8 cellular contexts compared by ENCODE assay signal in the genomic region with DNA sequence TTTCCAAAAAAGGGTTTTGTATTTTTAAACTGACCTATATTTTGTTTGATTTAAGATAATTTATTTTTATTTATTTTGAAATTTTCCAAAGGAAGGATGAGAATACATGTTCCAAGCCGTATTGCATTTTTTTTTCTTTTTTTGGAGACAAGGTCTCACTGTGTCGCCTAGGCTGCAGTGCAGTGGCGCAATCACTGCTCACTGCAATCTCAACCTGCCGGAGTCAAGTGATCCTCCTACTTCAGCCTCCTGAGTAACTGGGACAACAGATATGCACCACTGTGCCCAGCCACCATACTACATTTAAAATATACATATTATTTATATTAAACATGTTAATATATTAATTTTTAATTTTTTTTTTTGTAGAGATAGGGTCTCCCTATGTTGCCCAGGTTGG. TPM values are rescaled to one million over a fixed set of nuclear protein-coding genes. Genes with fewer than 3 reads are reported as not detected.
"Had no signal": no experiment of that assay in that cellular context is flagged by ENCODE, and none has a peak within 500 bp of the region (broad histone marks: within the 10 kb centered on the region; RNA-seq: fewer than 3 reads in every experiment).

No MANE protein-coding gene starts in this region.

- H3K4me3 ChIP-seq: K562 had no signal

- H3K4me1 Mint-ChIP-seq: IgD-negative memory B cell had no signal

- DNase-seq: IMR-90, KBM-7 had no signal

- H3K4me3 Mint-ChIP-seq: IgD-negative memory B cell had no signal

- H3K9me3 Mint-ChIP-seq: IgD-negative memory B cell had no signal

- H3K27me3 Mint-ChIP-seq: IgD-negative memory B cell had no signal

- H3K27ac ChIP-seq: HL-60 had no signal

- H3K27ac Mint-ChIP-seq: IgD-negative memory B cell had no signal

- FAIRE-seq: HTR-8/SVneo, K562 had no signal

- ATAC-seq: K562 had no signal

RNA-seq across cellular contexts. Expression of a gene that starts 47.4 kb away (rescaled TPM):
- total RNA-seq: HT-29, HT1080, IMR-90, K562 had no signal
- polyA plus RNA-seq: IgD-negative memory B cell, IMR-90, K562 had no signal
